Comparison of ENCODE assay signal across 8 cellular contexts in genomic region chr17:68199837-68200688, GRCh38. TPM values are rescaled to one million over a fixed set of nuclear protein-coding genes. Genes with fewer than 3 reads are reported as not detected.
DNase-seq lines count a peak whose midpoint lies in the region; ATAC-seq, FAIRE-seq and TF ChIP-seq lines count a peak whose summit lies in the region.

No MANE protein-coding gene starts in this region.

- no peak overlapping the region for H3K27ac ChIP-seq in dorsolateral prefrontal cortex
- no peak overlapping the region for H3K27ac ChIP-seq in pancreas

- H3K9me3 ChIP-seq in pancreas: no peaks in the 10 kb centered on the region

- FAIRE-seq in pancreas (lab: Jason Lieb, UNC): no peak

- H3K36me3 ChIP-seq in pancreas: no peaks in the 10 kb centered on the region

- ATAC-seq in pancreas: peak in 3 of 4 donors; percentile 34 to 43 (median 38)

- intact Hi-C loops in dorsolateral prefrontal cortex (cut with DNase I): loop anchor here in 1 of 2 donors (2.0 to 5.0 kb wide), 2 partner anchors 27 to 262 kb away; no protein-coding TSS in a partner anchor
- intact Hi-C loops in pancreas (cut with DNase I): no loop called here

- WGBS in pancreas, 2 donors: 3% methylated on average over 30 of the region's 30 CpGs

- H3K27me3 ChIP-seq in dorsolateral prefrontal cortex: peaks cover 3 to 57% (median 42%) of the 10 kb centered on the region in 45 donors
- peaks cover 0 to 25% (median 3%) of the 10 kb centered on the region in 4 donors for H3K27me3 ChIP-seq in pancreas

- DNase-seq in Daoy (ENCODE audit: low read depth) (peak; percentile 39), NCI-H1105 treated with DMSO at 0.1 percent for 48 hours (lab: John Stamatoyannopoulos, UW) (peak; percentile 18), dorsolateral prefrontal cortex (no peak), pancreas (peak in 3 of 6 donors; percentile 42 to 60 (median 46)), NCI-H187 treated with DMSO at 0.1 percent for 48 hours (lab: John Stamatoyannopoulos, UW) (no peak), hypothalamus (lab: John Stamatoyannopoulos, UW) (no peak), KBM-7 (no peak)
- no peak for DNase-seq in activated CD8-positive, alpha-beta memory T cell treated with anti-CD3 and anti-CD28 coated beads, Interleukin-2, amount 50 U/mL, for 4 hours

- in situ Hi-C loops in KBM-7 (cut with MboI; ENCODE audit: low pct_unique_long_range_greater_than_20kb, low sequenced_read_pairs): no loop called here

- peaks cover 0 to 26% (median 17%) of the 10 kb centered on the region in 3 donors for H3K4me1 ChIP-seq in pancreas

- TF ChIP-seq CTCF in dorsolateral prefrontal cortex (IDR thresholded peaks at IDR 0.05 in 54 of 56, conservative IDR thresholded peaks at IDR 0.05 in 2 of 56; ENCODE audit: low read depth in 1 of 56, partially characterized antibody in 56 of 56): no peak
- no peak for TF ChIP-seq CTCF in pancreas (IDR thresholded peaks at IDR 0.05)

- H3K4me3 ChIP-seq in dorsolateral prefrontal cortex (peak overlapping the region in 58 of 59 donors; percentile 5 to 67 (median 44)), pancreas (peak overlapping the region in 2 of 4 donors; percentile 25 to 42)

RNA-seq across cellular contexts. Expression of gene AMZ2, which starts 47.8 kb away (rescaled TPM):
- 72.6 and 79.7 TPM in 2 replicates for total RNA-seq in Daoy (2014; rRNA removed; shearing (Covaris generic))
- total RNA-seq in dorsolateral prefrontal cortex (100 to 1,000 TPM in 98 of 120 experiments, 10 to 100 TPM in 22; 77.7 to 163 (median 118) TPM), pancreas (10 to 100 TPM; 21.2 to 34.1 (median 28.2) TPM)
- polyA plus RNA-seq in pancreas: 10 to 100 TPM; 27.7 to 46.0 TPM

Comparison
In these comparisons a context has a peak if more than half of its experiments do, and no peak if none do; other contexts are left out.
1. DNase-seq: peak in Daoy (single experiment) and NCI-H1105 treated with DMSO at 0.1 percent for 48 hours (single experiment); none in dorsolateral prefrontal cortex (0 of 10), NCI-H187 treated with DMSO at 0.1 percent for 48 hours (single experiment), hypothalamus (0 of 51), KBM-7 (single experiment) and activated CD8-positive, alpha-beta memory T cell treated with anti-CD3 and anti-CD28 coated beads, Interleukin-2, amount 50 U/mL, for 4 hours (single experiment).